ENCODE assay signal across 12 cellular contexts in the genomic region with DNA sequence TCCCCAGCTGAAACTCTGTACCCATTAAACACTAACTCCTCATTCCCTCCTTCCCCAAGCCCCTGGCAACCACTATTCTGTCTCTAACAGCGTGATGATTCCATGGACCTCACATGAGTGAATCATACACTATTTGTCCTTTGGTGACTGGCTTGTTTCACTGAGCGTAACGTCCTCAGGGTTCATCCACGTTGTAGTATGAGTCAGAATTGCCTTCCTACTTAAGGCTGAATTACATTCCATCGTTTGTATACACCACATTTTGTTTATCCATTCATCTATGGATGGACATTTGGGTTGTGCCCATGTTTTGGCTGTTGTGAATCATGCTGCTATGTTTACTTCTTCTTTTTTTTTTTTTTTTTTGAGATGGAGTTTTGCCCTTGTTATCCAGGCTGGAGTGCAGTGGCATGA. TPM values are rescaled to one million over a fixed set of nuclear protein-coding genes. Genes with fewer than 3 reads are reported as not detected.
A peak's percentile ranks its signal among the peaks of the same experiment; 100 is the strongest.
DNase-seq lines count a peak whose midpoint lies in the region; TF ChIP-seq lines count a peak whose summit lies in the region.
"Had no signal": no experiment of that assay in that cellular context is flagged by ENCODE, and none has a peak within 500 bp of the region (broad histone marks: within the 10 kb centered on the region; RNA-seq: fewer than 3 reads in every experiment).

No MANE protein-coding gene starts in this region.

- H3K36me3 Mint-ChIP-seq in Caco-2 (ENCODE audit: insufficient read depth, unreplicated experiment): peaks cover 19% of the 10 kb centered on the region

- H3K9me3 Mint-ChIP-seq in Caco-2 (ENCODE audit: unreplicated experiment): no peaks in the 10 kb centered on the region
- H3K9me3 Mint-ChIP-seq: T-helper 1 cell treated with Interleukin-12 subunit alpha and Interleukin-12 subunit beta and Interleukin-4 antibody, amounts not matched to agents 30 μg/mL and 1 μg/mL, for 36 hours had no signal

- H3K4me1 ChIP-seq in Caco-2: peaks cover 3% of the 10 kb centered on the region; the same call in 1 of the 2 replicates

- POLR2A ChIA-PET in Caco-2 (lab: Charles Lee): no interaction called here

- no peak for DNase-seq in Caco-2
- DNase-seq in NCI-H446 treated with DMSO at 0.1 percent for 48 hours (lab: John Stamatoyannopoulos, UW): peak; percentile 21
- peak; percentile 95 for DNase-seq in choroid plexus epithelial cell (ENCODE audit: low read depth)
- DNase-seq in myocyte (ENCODE audit: low read depth): peak; percentile 72
- no peak for DNase-seq in DMS114 treated with DMSO at 0.1 percent for 48 hours (lab: John Stamatoyannopoulos, UW; ENCODE audit: unreplicated experiment)
- DNase-seq in NCI-H1092 (lab: John Stamatoyannopoulos, UW): no peak
- no peak for DNase-seq in cortex of kidney (lab: John Stamatoyannopoulos, UW)
- DNase-seq in NCI-H524 (lab: John Stamatoyannopoulos, UW): no peak
- DNase-seq: activated T-cell treated with anti-CD3 and anti-CD28 coated beads, Interleukin-2, amount 50 U/mL, for 24 hours; DMS153; NCI-H2081 treated with DMSO at 0.1 percent for 48 hours had no signal

- CTCF ChIA-PET in Caco-2 (lab: Charles Lee): no interaction called here

- H3K4me1 Mint-ChIP-seq in Caco-2 (ENCODE audit: low read depth, unreplicated experiment): peaks cover 7% of the 10 kb centered on the region

- H3K27ac Mint-ChIP-seq in Caco-2 (ENCODE audit: unreplicated experiment): peak overlapping the region; percentile 9
- H3K27ac Mint-ChIP-seq: activated T-cell treated with anti-CD3 and anti-CD28 coated beads, Interleukin-2, amount 50 U/mL, for 24 hours; T-helper 1 cell treated with Interleukin-12 subunit alpha and Interleukin-12 subunit beta and Interleukin-4 antibody, amounts not matched to agents 30 μg/mL and 1 μg/mL, for 36 hours had no signal

- H3K4me3 Mint-ChIP-seq in Caco-2 (ENCODE audit: unreplicated experiment): peak overlapping the region; percentile 18
- H3K4me3 Mint-ChIP-seq: activated T-cell treated with anti-CD3 and anti-CD28 coated beads, Interleukin-2, amount 50 U/mL, for 24 hours; T-helper 1 cell treated with Interleukin-12 subunit alpha and Interleukin-12 subunit beta and Interleukin-4 antibody, amounts not matched to agents 30 μg/mL and 1 μg/mL, for 36 hours had no signal

- H3K36me3 ChIP-seq in Caco-2 (ENCODE audit: control insufficient read depth, insufficient read depth, low read length): no peaks in the 10 kb centered on the region

- H3K4me3 ChIP-seq in Caco-2 (ENCODE audit: low read depth, low read length) (no peak overlapping the region), choroid plexus epithelial cell (ENCODE audit: low read depth, low read length) (no peak overlapping the region)

- H3K9me3 ChIP-seq in Caco-2: no peaks in the 10 kb centered on the region; the same call in 1 of the 2 replicates

- intact Hi-C loops in Caco-2 (cut with micrococcal nuclease; ENCODE audit: unreplicated experiment): no loop called here

- no peak for TF ChIP-seq CTCF in Caco-2 (IDR thresholded peaks at IDR 0.05; ENCODE audit: insufficient read depth in 1 of 2, low read depth in 1 of 2, low read length in 1 of 2, severe bottlenecking in 1 of 2, unreplicated experiment in 1 of 2)
- TF ChIP-seq CTCF in choroid plexus epithelial cell (conservative IDR thresholded peaks at IDR 0.05; ENCODE audit: low read depth, low read length): no peak

- no TSS peak for BruUV-seq in Caco-2 (replicated peaks; lab: Mats Ljungman, UMichigan)

- no peaks in the 10 kb centered on the region for H3K27me3 Mint-ChIP-seq in Caco-2 (ENCODE audit: insufficient read depth, unreplicated experiment)
- H3K27me3 Mint-ChIP-seq: activated T-cell treated with anti-CD3 and anti-CD28 coated beads, Interleukin-2, amount 50 U/mL, for 24 hours had no signal

- H3K27me3 ChIP-seq in Caco-2 (replicated peaks; ENCODE audit: control insufficient read depth, insufficient read depth, low read length): no peaks in the 10 kb centered on the region

RNA-seq across cellular contexts. Expression of a gene that starts 19.6 kb away (rescaled TPM):
- 27.2 and 29.5 TPM in 2 replicates for total RNA-seq in Caco-2 (2022)
- total RNA-seq in myocyte: 8.2 and 9.7 TPM in 2 replicates
- 3.5 TPM for polyA plus RNA-seq in myocyte (2012)

Comparison
In these comparisons a context has a peak if more than half of its experiments do, and no peak if none do; other contexts are left out.
1. DNase-seq: peak in NCI-H446 treated with DMSO at 0.1 percent for 48 hours (single experiment), choroid plexus epithelial cell (single experiment) and myocyte (single experiment); none in Caco-2 (0 of 2), DMS114 treated with DMSO at 0.1 percent for 48 hours (single experiment), NCI-H1092 (single experiment), cortex of kidney (single experiment) and NCI-H524 (0 of 2).